In genomic region chr10:20916976-20917375, GRCh38 we compare ENCODE assay signal across 11 cellular contexts. TPM values are rescaled to one million over a fixed set of nuclear protein-coding genes. Genes with fewer than 3 reads are reported as not detected.
"Had no signal": no experiment of that assay in that cellular context is flagged by ENCODE, and none has a peak within 500 bp of the region (broad histone marks: within the 10 kb centered on the region; RNA-seq: fewer than 3 reads in every experiment).

No MANE protein-coding gene starts in this region.

- H3K4me1 Mint-ChIP-seq: GM23338, H9 had no signal

- H3K4me1 ChIP-seq: HAP-1 had no signal

- H3K9ac ChIP-seq: GM23248 had no signal

- H3K9me3 ChIP-seq: HAP-1 had no signal

- H3K36me3 ChIP-seq: HAP-1 had no signal

- DNase-seq: GM23248, GOT3, H7, H9, HCEC 1CT, HFFc6 had no signal

- ATAC-seq: GM23338, HCT116 had no signal

- H3K4me3 Mint-ChIP-seq: GM23338, H9, HFFc6 had no signal

- H3K27ac ChIP-seq: GM23248 had no signal

- H3K27ac Mint-ChIP-seq: GM23338, H9, HFFc6 had no signal

- H2AFZ ChIP-seq: GM23248, GM23338 had no signal

- FAIRE-seq: H1, H54 had no signal

- H3K4me2 ChIP-seq: GM23338 had no signal

- H3K4me3 ChIP-seq: GM23248, GM23338, HAP-1 had no signal

- H3K9me3 Mint-ChIP-seq: GM23338, H9 had no signal

RNA-seq across cellular contexts. Expression of gene NEBL, which starts 19.9 kb away (rescaled TPM):
- total RNA-seq: GM23248, HFFc6 had no signal
- polyA plus RNA-seq: GM23248 had no signal
